In genomic region chr22:31230871-31231621, GRCh38 we compare ENCODE assay signal across 7 cellular contexts. TPM values are rescaled to one million over a fixed set of nuclear protein-coding genes. Genes with fewer than 3 reads are reported as not detected.
A peak's percentile ranks its signal among the peaks of the same experiment; 100 is the strongest.
DNase-seq lines count a peak whose midpoint lies in the region; ATAC-seq and TF ChIP-seq lines count a peak whose summit lies in the region.

No MANE protein-coding gene starts in this region.

- peak; percentile 67 for ATAC-seq in activated CD4-positive, alpha-beta T cell treated with anti-CD3 and anti-CD28 coated beads for 36 hours
- peak; percentile 84 for ATAC-seq in effector memory CD8-positive, alpha-beta T cell (replicated peaks)

- H3K4me1 ChIP-seq in Karpas-422 (ENCODE audit: low read length) (peaks cover 29% of the 10 kb centered on the region), mucosa of rectum (ENCODE audit: control insufficient read depth in 2 of 2, insufficient read depth in 2 of 2, low read length in 2 of 2) (peaks cover 34 to 52% of the 10 kb centered on the region in 2 donors), uterus (no peaks in the 10 kb centered on the region)

- TF ChIP-seq CTCF in uterus (IDR thresholded peaks at IDR 0.05) (peak; percentile 34 to 70 (median 51)), RWPE1 (conservative IDR thresholded peaks at IDR 0.05; ENCODE audit: low read depth) (no peak; the same call in none of the 2 replicates)

- H3K36me3 Mint-ChIP-seq in activated CD4-positive, alpha-beta T cell treated with anti-CD3 and anti-CD28 coated beads for 36 hours (ENCODE audit: low read depth): peaks cover 12% of the 10 kb centered on the region
- H3K36me3 Mint-ChIP-seq in effector memory CD8-positive, alpha-beta T cell (ENCODE audit: insufficient read depth): peaks cover 12% of the 10 kb centered on the region

- peak overlapping the region; percentile 18 for H3K4me2 ChIP-seq in Karpas-422 (ENCODE audit: low read depth, low read length, poor library complexity, severe bottlenecking)

- no peaks in the 10 kb centered on the region for H3K9me3 Mint-ChIP-seq in activated CD4-positive, alpha-beta T cell treated with anti-CD3 and anti-CD28 coated beads for 36 hours (ENCODE audit: low read depth)
- no peaks in the 10 kb centered on the region for H3K9me3 Mint-ChIP-seq in effector memory CD8-positive, alpha-beta T cell

- H3K9me3 ChIP-seq in Karpas-422 (ENCODE audit: low read length) (no peaks in the 10 kb centered on the region), mucosa of rectum (ENCODE audit: control insufficient read depth in 2 of 2, low read length in 2 of 2) (no peaks in the 10 kb centered on the region), uterus (no peaks in the 10 kb centered on the region)

- POLR2A ChIA-PET in activated CD4-positive, alpha-beta T cell treated with anti-CD3 and anti-CD28 coated beads for 36 hours (lab: Charles Lee): no interaction called here
- POLR2A ChIA-PET in RWPE1 (lab: Yijun Ruan, JAX; ENCODE audit: low non-redundant PET): no interaction called here

- peaks cover 32% of the 10 kb centered on the region for H3K4me1 Mint-ChIP-seq in activated CD4-positive, alpha-beta T cell treated with anti-CD3 and anti-CD28 coated beads for 36 hours
- peaks cover 20 to 24% of the 10 kb centered on the region in 2 donors for H3K4me1 Mint-ChIP-seq in effector memory CD8-positive, alpha-beta T cell (ENCODE audit: low read depth in 2 of 2)

- CTCF ChIA-PET in activated CD4-positive, alpha-beta T cell treated with anti-CD3 and anti-CD28 coated beads for 36 hours (lab: Charles Lee): interaction anchor here (0.7 to 2.2 kb wide), 9 partner anchors 19 to 491 kb away, joined by 3 to 7 read pairs (median 4); partner anchors contain the start of genes LIMK2 and SELENOM
- CTCF ChIA-PET in RWPE1 (lab: Yijun Ruan, JAX): interaction anchor here (0.6 to 1.2 kb wide), 4 partner anchors 17 to 128 kb away, joined by 3 to 5 read pairs (median 4); no protein-coding TSS in a partner anchor

- TF ChIP-seq POLR2A in uterus (IDR thresholded peaks at IDR 0.05): no peak

- H3K27ac ChIP-seq in Karpas-422 (ENCODE audit: low read length) (peak overlapping the region; percentile 24), mucosa of rectum (ENCODE audit: low read depth in 2 of 2, low read length in 2 of 2) (peak overlapping the region; percentile 79 to 84), uterus (peak overlapping the region; percentile 50 to 75), RWPE1 (no peak overlapping the region)

- H3K9ac ChIP-seq in Karpas-422 (ENCODE audit: low read length) (peak overlapping the region; percentile 18; the same call in 1 of the 2 replicates), mucosa of rectum (ENCODE audit: low read depth in 1 of 2, low read length in 2 of 2) (peak overlapping the region; percentile 10 to 61)

- no peak overlapping the region for H3K4me3 ChIP-seq in Karpas-422 (ENCODE audit: low read length)
- H3K4me3 ChIP-seq in mucosa of rectum (ENCODE audit: low read length in 2 of 2): peak overlapping the region in 1 of 2 donors; percentile 16
- no peak overlapping the region for H3K4me3 ChIP-seq in uterus

- H3K27ac Mint-ChIP-seq in activated CD4-positive, alpha-beta T cell treated with anti-CD3 and anti-CD28 coated beads for 36 hours: peak overlapping the region; percentile 10
- peak overlapping the region; percentile 89 to 92 for H3K27ac Mint-ChIP-seq in effector memory CD8-positive, alpha-beta T cell

- peaks cover 82% of the 10 kb centered on the region for H3K79me2 ChIP-seq in Karpas-422 (ENCODE audit: low read length)

- H4K20me1 ChIP-seq in Karpas-422 (ENCODE audit: insufficient read depth, low read depth, low read length): no peaks in the 10 kb centered on the region

- no peak overlapping the region for H2AFZ ChIP-seq in Karpas-422 (ENCODE audit: low read length)

- intact Hi-C loops in activated CD4-positive, alpha-beta T cell treated with anti-CD3 and anti-CD28 coated beads for 36 hours (cut with DNase I, micrococcal nuclease): loop anchor here (1.0 to 2.0 kb wide), 3 partner anchors 124 to 142 kb away; partner anchors contain the start of gene SELENOM (in 1 of the 2)
- intact Hi-C loops in uterus (cut with DNase I; ENCODE audit: low total_unique reads): no loop called here

- DNase-seq in ELR (ENCODE audit: low read depth) (peak; percentile 46), Karpas-422 (peak; percentile 78), uterus (peak in 1 of 2 donors; percentile 44), RWPE1 (ENCODE audit: low spot score) (no peak)
- DNase-seq in activated CD4-positive, alpha-beta T cell treated with anti-CD3 and anti-CD28 coated beads for 36 hours: peak; percentile 57
- DNase-seq in effector memory CD8-positive, alpha-beta T cell: peak; percentile 24 to 40 (median 35)

- no peak overlapping the region for H3K4me3 Mint-ChIP-seq in activated CD4-positive, alpha-beta T cell treated with anti-CD3 and anti-CD28 coated beads for 36 hours
- H3K4me3 Mint-ChIP-seq in effector memory CD8-positive, alpha-beta T cell: no peak overlapping the region

- H3K27me3 ChIP-seq in Karpas-422 (ENCODE audit: low read length) (no peaks in the 10 kb centered on the region), mucosa of rectum (ENCODE audit: control insufficient read depth in 2 of 2, insufficient read depth in 2 of 2, low read length in 2 of 2) (no peaks in the 10 kb centered on the region), uterus (no peaks in the 10 kb centered on the region)

- H3K36me3 ChIP-seq in Karpas-422 (ENCODE audit: insufficient read depth, low read length) (peaks cover 8% of the 10 kb centered on the region), mucosa of rectum (ENCODE audit: control insufficient read depth in 2 of 2, insufficient read depth in 2 of 2, low read length in 2 of 2) (peaks cover 9 to 12% of the 10 kb centered on the region in 2 donors), uterus (no peaks in the 10 kb centered on the region)

- H3K27me3 Mint-ChIP-seq in activated CD4-positive, alpha-beta T cell treated with anti-CD3 and anti-CD28 coated beads for 36 hours: no peaks in the 10 kb centered on the region
- no peaks in the 10 kb centered on the region for H3K27me3 Mint-ChIP-seq in effector memory CD8-positive, alpha-beta T cell

- no peaks in the 10 kb centered on the region for H3K9me2 ChIP-seq in Karpas-422 (replicated peaks; ENCODE audit: insufficient read depth, low read length)

RNA-seq across cellular contexts. Expression of gene LIMK2, which starts 18.9 kb away (rescaled TPM):
- 35.0 and 35.3 TPM in 2 replicates for total RNA-seq in Karpas-422 (2014; rRNA removed; shearing (Covaris generic); ENCODE audit: low replicate concordance)
- 10 to 100 TPM; 31.8 to 34.4 TPM for total RNA-seq in activated CD4-positive, alpha-beta T cell treated with anti-CD3 and anti-CD28 coated beads for 36 hours
- 10 to 100 TPM in 2 of 4 donors, 1 to 10 TPM in 2; 7.2 to 52.0 (median 22.1) TPM for total RNA-seq in uterus
